Comparison of ENCODE assay signal across 20 cellular contexts in the genomic region with DNA sequence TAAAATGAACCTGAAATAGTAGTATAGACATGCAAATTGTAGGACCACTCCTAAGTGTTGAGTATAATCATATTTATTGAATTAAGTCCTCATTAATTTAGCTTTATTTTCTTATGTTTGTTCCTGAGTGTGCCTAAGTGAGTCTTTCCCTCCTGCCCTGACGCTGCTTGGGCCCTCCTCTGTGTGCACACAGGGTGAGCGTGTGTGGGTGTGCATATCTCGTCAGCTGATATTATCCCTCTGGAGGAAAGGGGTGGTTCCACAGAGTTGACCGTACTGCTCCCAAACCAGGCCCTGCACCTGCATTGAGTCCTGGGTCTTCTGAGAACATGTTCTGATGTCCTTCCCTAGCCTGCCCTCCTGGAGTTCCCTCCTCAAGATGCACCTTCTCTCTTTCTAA.
"Had no signal": no experiment of that assay in that cellular context is flagged by ENCODE, and none has a peak within 500 bp of the region (broad histone marks: within the 10 kb centered on the region; RNA-seq: fewer than 3 reads in every experiment).

No MANE protein-coding gene starts in this region.

- H3K27ac ChIP-seq: KMS-11, RWPE1 had no signal

- DNase-seq: IMR-90, Kasumi-1, MM.1S, NCI-H1092 treated with DMSO at 0.1 percent for 48 hours, NCI-H1436, NCI-H187, NCI-H2029, NCI-H2081 treated with DMSO at 0.1 percent for 48 hours, NCI-H2171, NCI-H226, NCI-H446, NCI-H510A, NCI-H524 treated with DMSO at 0.1 percent for 48 hours, NCI-H69, NCI-H774, PC-3, SHP77, SK-N-SH had no signal

- H3K9me3 ChIP-seq: SK-N-SH had no signal

- H3K4me2 ChIP-seq: KMS-11, SK-N-SH had no signal

- H3K9ac ChIP-seq: KMS-11, SK-N-SH had no signal
